35 cellular contexts compared by ENCODE assay signal in genomic region chr10:87838650-87839049, GRCh38. TPM values are rescaled to one million over a fixed set of nuclear protein-coding genes. Genes with fewer than 3 reads are reported as not detected.
"Had no signal": no experiment of that assay in that cellular context is flagged by ENCODE, and none has a peak within 500 bp of the region (broad histone marks: within the 10 kb centered on the region; RNA-seq: fewer than 3 reads in every experiment).

No MANE protein-coding gene starts in this region.

- H3K9me3 Mint-ChIP-seq: activated CD4-positive, alpha-beta T cell treated with anti-CD3 and anti-CD28 coated beads, Interleukin-2, amount 10 ng/mL, durations not matched to agents 7 days and 5 days; activated naive CD4-positive, alpha-beta T cell treated with anti-CD3 and anti-CD28 coated beads for 36 hours; activated naive CD4-positive, alpha-beta T cell treated with anti-CD3 and anti-CD28 coated beads, Interleukin-2, amount 50 U/mL, for 72 hours; activated T-helper 1 cell treated with anti-CD3 and anti-CD28 coated beads, Interleukin-12 subunit alpha, Interleukin-12 subunit beta, Interleukin-2, Interleukin-4 antibody, amounts not matched to agents 30 ng/mL and 10 ng/mL and 1 ng/mL, durations not matched to agents 14 hours and 24 hours and 36 hours; T-helper 1 cell treated with Interleukin-12 subunit alpha and Interleukin-12 subunit beta and Interleukin-4 antibody, amounts not matched to agents 30 μg/mL and 1 μg/mL, for 36 hours; T-helper 2 cell treated with Interferon-gamma antibody and Interleukin-4, amounts not matched to agents 5 μg/mL and 100 μg/mL, for 36 hours had no signal

- H3K36me3 ChIP-seq: adrenal gland, SJCRH30 had no signal

- DNase-seq: activated CD4-positive, alpha-beta T cell treated with anti-CD3 and anti-CD28 coated beads for 36 hours; activated CD4-positive, alpha-beta T cell treated with anti-CD3 and anti-CD28 coated beads, Interleukin-2, amount 10 ng/mL, durations not matched to agents 7 days and 5 days; activated CD4-positive, alpha-beta T cell treated with anti-CD3 and anti-CD28 coated beads, Interleukin-2, amount 50 U/mL, for 48 hours; activated CD8-positive, alpha-beta T cell treated with anti-CD3 and anti-CD28 coated beads, Interleukin-2, amount 10 ng/mL, durations not matched to agents 7 days and 5 days; activated gamma-delta T cell treated with Interleukin-2 at 50 U/mL for 16 hours; activated naive CD4-positive, alpha-beta T cell treated with anti-CD3 and anti-CD28 coated beads for 36 hours; activated T-cell treated with anti-CD3 and anti-CD28 coated beads, Interleukin-2, amount 50 U/mL, for 4 hours; adrenal gland; body of pancreas; central memory CD4-positive, alpha-beta T cell; NCI-H1048; NCI-H1105 treated with DMSO at 0.1 percent for 48 hours; NCI-H1436 treated with DMSO at 0.1 percent for 48 hours; NCI-H187; NCI-H2029 treated with DMSO at 0.1 percent for 48 hours; NCI-H2107; NCI-H2171 treated with DMSO at 0.1 percent for 48 hours; NCI-H2227 treated with DMSO at 0.1 percent for 48 hours; NCI-H446; NCI-H510A treated with DMSO at 0.1 percent for 48 hours; NCI-H526 treated with DMSO at 0.1 percent for 48 hours; NCI-H774; SHP77; SJCRH30 had no signal

- H3K27ac ChIP-seq: adrenal gland, body of pancreas, SJCRH30, SK-N-MC had no signal

- ATAC-seq: activated CD4-positive, alpha-beta T cell treated with anti-CD3 and anti-CD28 coated beads for 36 hours; activated CD4-positive, CD25-positive, alpha-beta regulatory T cell treated with anti-CD3 and anti-CD28 coated beads, Interleukin-2, amount 50 U/mL, for 24 hours; activated CD8-positive, alpha-beta T cell treated with anti-CD3 and anti-CD28 coated beads, Interleukin-2, amount 10 ng/mL, durations not matched to agents 7 days and 5 days; activated naive CD4-positive, alpha-beta T cell treated with anti-CD3 and anti-CD28 coated beads, Interleukin-2, amount 50 U/mL, for 72 hours; activated T-cell treated with anti-CD3 and anti-CD28 coated beads, Interleukin-2, amount 50 U/mL, for 4 hours; body of pancreas; WTC11 had no signal

- H3K4me3 Mint-ChIP-seq: activated CD4-positive, alpha-beta T cell treated with anti-CD3 and anti-CD28 coated beads for 36 hours; activated CD4-positive, alpha-beta T cell treated with anti-CD3 and anti-CD28 coated beads, Interleukin-2, amount 10 ng/mL, durations not matched to agents 7 days and 5 days; activated CD8-positive, alpha-beta T cell treated with anti-CD3 and anti-CD28 coated beads, Interleukin-2, amount 10 ng/mL, durations not matched to agents 7 days and 5 days; activated naive CD4-positive, alpha-beta T cell treated with anti-CD3 and anti-CD28 coated beads for 36 hours; activated T-cell treated with anti-CD3 and anti-CD28 coated beads, Interleukin-2, amount 50 U/mL, for 4 hours; activated T-helper 1 cell treated with anti-CD3 and anti-CD28 coated beads, Interleukin-12 subunit alpha, Interleukin-12 subunit beta, Interleukin-2, Interleukin-4 antibody, amounts not matched to agents 30 ng/mL and 10 ng/mL and 1 ng/mL, durations not matched to agents 14 hours and 24 hours and 36 hours; T-helper 1 cell treated with Interleukin-12 subunit alpha and Interleukin-12 subunit beta and Interleukin-4 antibody, amounts not matched to agents 30 μg/mL and 1 μg/mL, for 36 hours; T-helper 2 cell treated with Interferon-gamma antibody and Interleukin-4, amounts not matched to agents 5 μg/mL and 100 μg/mL, for 36 hours; WTC11 had no signal

- H3K36me3 Mint-ChIP-seq: WTC11 had no signal

- H3K27me3 ChIP-seq: adrenal gland, body of pancreas, SJCRH30 had no signal

- FAIRE-seq: astrocyte, bronchial epithelial cell, colon had no signal

- H3K4me1 ChIP-seq: adrenal gland, SJCRH30 had no signal

- H3K4me3 ChIP-seq: adrenal gland, body of pancreas, SJCRH30, SK-N-MC had no signal

- H3K27ac Mint-ChIP-seq: activated CD4-positive, alpha-beta T cell treated with anti-CD3 and anti-CD28 coated beads for 36 hours; activated CD4-positive, alpha-beta T cell treated with anti-CD3 and anti-CD28 coated beads, Interleukin-2, amount 10 ng/mL, durations not matched to agents 7 days and 5 days; activated CD8-positive, alpha-beta T cell treated with anti-CD3 and anti-CD28 coated beads, Interleukin-2, amount 10 ng/mL, durations not matched to agents 7 days and 5 days; activated naive CD4-positive, alpha-beta T cell treated with anti-CD3 and anti-CD28 coated beads for 36 hours; activated naive CD4-positive, alpha-beta T cell treated with anti-CD3 and anti-CD28 coated beads, Interleukin-2, amount 50 U/mL, for 72 hours; activated T-helper 1 cell treated with anti-CD3 and anti-CD28 coated beads, Interleukin-12 subunit alpha, Interleukin-12 subunit beta, Interleukin-2, Interleukin-4 antibody, amounts not matched to agents 30 ng/mL and 10 ng/mL and 1 ng/mL, durations not matched to agents 14 hours and 24 hours and 36 hours; T-helper 1 cell treated with Interleukin-12 subunit alpha and Interleukin-12 subunit beta and Interleukin-4 antibody, amounts not matched to agents 30 μg/mL and 1 μg/mL, for 36 hours; T-helper 2 cell treated with Interferon-gamma antibody and Interleukin-4, amounts not matched to agents 5 μg/mL and 100 μg/mL, for 36 hours; WTC11 had no signal

- H3K9me3 ChIP-seq: adrenal gland, body of pancreas, SJCRH30 had no signal

RNA-seq across cellular contexts. Expression of gene ATAD1, which starts 20.6 kb away (rescaled TPM):
- total RNA-seq: RPMI7951 had no signal

RNA-seq across cellular contexts. Expression of gene KLLN, which starts 24.7 kb away (rescaled TPM):
- total RNA-seq: RPMI7951 had no signal
